ENCODE assay signal across 8 cellular contexts in the genomic region with DNA sequence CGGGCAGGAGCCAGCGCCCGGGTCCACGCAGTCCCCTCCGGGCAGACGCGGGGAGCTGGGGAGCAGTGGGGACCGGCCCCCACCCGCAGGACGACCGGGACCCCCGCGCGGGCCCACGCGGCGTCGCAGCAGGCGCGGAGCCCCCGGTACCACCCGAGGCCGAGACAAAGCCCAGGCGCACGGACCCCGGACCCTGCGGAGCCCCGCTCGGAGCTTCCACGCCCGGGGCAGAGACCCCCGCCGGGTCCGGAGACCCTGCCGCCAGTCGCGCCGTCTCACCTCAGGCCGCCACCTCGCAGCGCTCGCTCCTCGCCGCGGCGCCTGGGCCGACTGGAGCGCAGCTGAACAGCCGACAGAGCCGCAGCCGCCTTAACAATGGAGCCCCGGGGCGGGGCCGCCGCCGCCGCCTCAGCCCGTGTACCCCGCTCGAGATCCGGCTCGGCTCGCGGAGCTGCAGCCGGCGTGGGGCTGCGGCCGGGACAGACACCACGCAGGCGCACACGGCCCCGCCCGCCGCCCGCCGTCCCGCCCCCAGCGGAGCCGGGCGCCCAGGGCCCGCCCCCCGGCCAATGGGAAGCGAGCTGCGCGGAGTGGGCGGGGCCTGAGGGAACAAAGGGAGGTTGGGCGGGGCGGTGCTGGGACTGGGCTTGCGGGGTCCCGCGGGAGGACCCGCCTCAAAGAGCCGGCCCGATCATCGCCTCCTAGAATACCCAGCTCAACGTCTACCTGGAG. TPM values are rescaled to one million over a fixed set of nuclear protein-coding genes. Genes with fewer than 3 reads are reported as not detected.
DNase-seq lines count a peak whose midpoint lies in the region; ATAC-seq and TF ChIP-seq lines count a peak whose summit lies in the region.

A gene with protein sequence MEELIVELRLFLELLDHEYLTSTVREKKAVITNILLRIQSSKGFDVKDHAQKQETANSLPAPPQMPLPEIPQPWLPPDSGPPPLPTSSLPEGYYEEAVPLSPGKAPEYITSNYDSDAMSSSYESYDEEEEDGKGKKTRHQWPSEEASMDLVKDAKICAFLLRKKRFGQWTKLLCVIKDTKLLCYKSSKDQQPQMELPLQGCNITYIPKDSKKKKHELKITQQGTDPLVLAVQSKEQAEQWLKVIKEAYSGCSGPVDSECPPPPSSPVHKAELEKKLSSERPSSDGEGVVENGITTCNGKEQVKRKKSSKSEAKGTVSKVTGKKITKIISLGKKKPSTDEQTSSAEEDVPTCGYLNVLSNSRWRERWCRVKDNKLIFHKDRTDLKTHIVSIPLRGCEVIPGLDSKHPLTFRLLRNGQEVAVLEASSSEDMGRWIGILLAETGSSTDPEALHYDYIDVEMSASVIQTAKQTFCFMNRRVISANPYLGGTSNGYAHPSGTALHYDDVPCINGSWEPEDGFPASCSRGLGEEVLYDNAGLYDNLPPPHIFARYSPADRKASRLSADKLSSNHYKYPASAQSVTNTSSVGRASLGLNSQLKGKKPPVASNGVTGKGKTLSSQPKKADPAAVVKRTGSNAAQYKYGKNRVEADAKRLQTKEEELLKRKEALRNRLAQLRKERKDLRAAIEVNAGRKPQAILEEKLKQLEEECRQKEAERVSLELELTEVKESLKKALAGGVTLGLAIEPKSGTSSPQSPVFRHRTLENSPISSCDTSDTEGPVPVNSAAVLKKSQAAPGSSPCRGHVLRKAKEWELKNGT (minus strand): TSS at position 485 of the 732 bp plus-strand sequence. CDS start 67,783 bp downstream, outside the sequence.

- H3K4me3 ChIP-seq in LNCaP clone FGC (ENCODE audit: low read depth, low read length): peak within 1 kb of the TSS; percentile 71
- H3K4me3 ChIP-seq in ovary: peak within 1 kb of the TSS; percentile 51
- peak within 1 kb of the TSS; percentile 82 for H3K4me3 ChIP-seq in suprapubic skin

- H3K9me3 Mint-ChIP-seq in T-cell: no peaks in the 10 kb centered on the region
- H3K9me3 Mint-ChIP-seq in activated naive CD8-positive, alpha-beta T cell treated with anti-CD3 and anti-CD28 coated beads, Interleukin-2, amount 50 U/mL, for 24 hours: no peaks in the 10 kb centered on the region

- DNase-seq in Caki2 (ENCODE audit: low read depth) (peak; percentile 69), LNCaP clone FGC (ENCODE audit: low read depth) (peak; percentile 15), T-cell (peak; percentile 75 to 90 (median 85)), Right ventricle myocardium superior (peak; percentile 93), ovary (peak; percentile 88 to 94 (median 92)), suprapubic skin (ENCODE audit: low spot score in 2 of 2) (peak; percentile 89 to 94)
- DNase-seq in activated naive CD8-positive, alpha-beta T cell treated with anti-CD3 and anti-CD28 coated beads, Interleukin-2, amount 50 U/mL, for 24 hours: peak; percentile 88

- intact Hi-C loops in Right ventricle myocardium superior (cut with DNase I): loop anchor here (10.0 kb wide), 1 partner anchor 95 kb away; no protein-coding TSS in a partner anchor
- intact Hi-C loops in ovary (cut with DNase I): loop anchor here in 1 of 4 donors (10.0 kb wide), 1 partner anchor 135 kb away; no protein-coding TSS in a partner anchor

- TF ChIP-seq EP300 in ovary (IDR thresholded peaks at IDR 0.05): no peak
- TF ChIP-seq EP300 in suprapubic skin (IDR thresholded peaks at IDR 0.05): no peak

- H3K27me3 ChIP-seq in ovary (no peaks in the 10 kb centered on the region), suprapubic skin (no peaks in the 10 kb centered on the region)

- peak; percentile 70 for TF ChIP-seq POLR2A in ovary (IDR thresholded peaks at IDR 0.05)
- TF ChIP-seq POLR2A in suprapubic skin (IDR thresholded peaks at IDR 0.05): peak; percentile 45 to 66

- peak; percentile 94 for ATAC-seq in GM21619 (IDR thresholded peaks at IDR 0.05; ENCODE audit: unreplicated experiment)
- ATAC-seq in T-cell (replicated peaks in 1 of 4): peak; percentile 91 to 95 (median 92)
- peak; percentile 91 for ATAC-seq in activated naive CD8-positive, alpha-beta T cell treated with anti-CD3 and anti-CD28 coated beads, Interleukin-2, amount 50 U/mL, for 24 hours
- peak; percentile 98 for ATAC-seq in Right ventricle myocardium superior (ENCODE audit: poor library complexity)

- H3K4me1 ChIP-seq in ovary (ENCODE audit: insufficient read depth) (peaks cover 1% of the 10 kb centered on the region), suprapubic skin (peaks cover 21% of the 10 kb centered on the region)

- peaks cover 12% of the 10 kb centered on the region in 2 donors for H3K27me3 Mint-ChIP-seq in T-cell
- H3K27me3 Mint-ChIP-seq in activated naive CD8-positive, alpha-beta T cell treated with anti-CD3 and anti-CD28 coated beads, Interleukin-2, amount 50 U/mL, for 24 hours: peaks cover 45% of the 10 kb centered on the region

- peak within 1 kb of the TSS; percentile 55 to 58 for H3K27ac ChIP-seq in ovary
- H3K27ac ChIP-seq in suprapubic skin: peak within 1 kb of the TSS; percentile 94

- in situ Hi-C loops in Caki2 (cut with HindIII; ENCODE audit: low pct_unique_long_range_greater_than_20kb, low sequenced_read_pairs): no loop called here

- H3K9me3 ChIP-seq in ovary (no peaks in the 10 kb centered on the region), suprapubic skin (no peaks in the 10 kb centered on the region)

- H3K4me3 Mint-ChIP-seq in T-cell: peak within 1 kb of the TSS; percentile 62 to 75 (median 73)
- H3K4me3 Mint-ChIP-seq in activated naive CD8-positive, alpha-beta T cell treated with anti-CD3 and anti-CD28 coated beads, Interleukin-2, amount 50 U/mL, for 24 hours: peak within 1 kb of the TSS; percentile 83

- 0 to 1% (median 1%) methylated on average over 42 to 96 of the region's 96 CpGs for WGBS in ovary, 3 donors
- WGBS in suprapubic skin: no CpG with 5 or more reads among the region's 96 CpGs

- peaks cover 14 to 31% (median 19%) of the 10 kb centered on the region in 3 donors for H3K4me1 Mint-ChIP-seq in T-cell
- peaks cover 24% of the 10 kb centered on the region for H3K4me1 Mint-ChIP-seq in activated naive CD8-positive, alpha-beta T cell treated with anti-CD3 and anti-CD28 coated beads, Interleukin-2, amount 50 U/mL, for 24 hours

- no peak within 1 kb of the TSS for H3K27ac Mint-ChIP-seq in T-cell
- no peak within 1 kb of the TSS for H3K27ac Mint-ChIP-seq in activated naive CD8-positive, alpha-beta T cell treated with anti-CD3 and anti-CD28 coated beads, Interleukin-2, amount 50 U/mL, for 24 hours

- POLR2A ChIA-PET in T-cell (lab: Charles Lee): interaction anchor here (0.6 to 0.8 kb wide), 9 partner anchors 8 to 1066 kb away, joined by 3 to 5 read pairs (median 3); no protein-coding TSS in a partner anchor

- H3K36me3 ChIP-seq in ovary: no peaks in the 10 kb centered on the region
- H3K36me3 ChIP-seq in suprapubic skin: no peaks in the 10 kb centered on the region

- no peaks in the 10 kb centered on the region for H3K36me3 Mint-ChIP-seq in T-cell
- no peaks in the 10 kb centered on the region for H3K36me3 Mint-ChIP-seq in activated naive CD8-positive, alpha-beta T cell treated with anti-CD3 and anti-CD28 coated beads, Interleukin-2, amount 50 U/mL, for 24 hours (ENCODE audit: low read depth)

- CTCF ChIA-PET in T-cell (lab: Charles Lee): interaction anchor here (0.6 to 1.9 kb wide), 14 partner anchors 31 to 1246 kb away, joined by 3 to 7 read pairs (median 4); no protein-coding TSS in a partner anchor

- TF ChIP-seq CTCF in LNCaP clone FGC (IDR thresholded peaks at IDR 0.05; ENCODE audit: control insufficient read depth, extremely low read depth, insufficient read depth) (no peak), ovary (IDR thresholded peaks at IDR 0.05) (no peak), suprapubic skin (IDR thresholded peaks at IDR 0.05) (no peak)

RNA-seq across cellular contexts. Expression of the gene that starts here (rescaled TPM):
- 15.0 and 16.1 TPM in 2 replicates for total RNA-seq in Caki2 (2014; rRNA removed; shearing (Covaris generic); ENCODE audit: low replicate concordance)
- 10 to 100 TPM in 4 of 5 donors, 1 to 10 TPM in 1; 4.8 to 34.8 (median 20.3) TPM for total RNA-seq in T-cell
- total RNA-seq in Right ventricle myocardium superior: 6.2 TPM
- 10 to 100 TPM in 6 of 7 donors, 1 to 10 TPM in 1; 8.6 to 42.3 (median 24.5) TPM for total RNA-seq in ovary
- 10 to 100 TPM; 11.4 to 16.6 TPM for polyA plus RNA-seq in ovary
- total RNA-seq in suprapubic skin: 10 to 100 TPM in 3 of 4 donors, 1 to 10 TPM in 1; 8.3 to 27.1 (median 11.1) TPM

Comparison
In these comparisons a context has a peak if more than half of its experiments do, and no peak if none do; other contexts are left out.
1. Peak in every context shown above with its lines: DNase-seq, ATAC-seq, H3K4me3 ChIP-seq and H3K27ac ChIP-seq.
2. DNase-seq: peak in every context shown above with its lines; median percentile 93 in Right ventricle myocardium superior; 92 in ovary; 92 in suprapubic skin; 88 in activated naive CD8-positive, alpha-beta T cell treated with anti-CD3 and anti-CD28 coated beads, Interleukin-2, amount 50 U/mL, for 24 hours; 85 in T-cell; 69 in Caki2; 15 in LNCaP clone FGC.